ENCODE assay signal across 10 cellular contexts in genomic region chr1:107687846-107688753, GRCh38.
A peak's percentile ranks its signal among the peaks of the same experiment; 100 is the strongest.
DNase-seq lines count a peak whose midpoint lies in the region; ATAC-seq and TF ChIP-seq lines count a peak whose summit lies in the region.
"Had no signal": no experiment of that assay in that cellular context is flagged by ENCODE, and none has a peak within 500 bp of the region (broad histone marks: within the 10 kb centered on the region; RNA-seq: fewer than 3 reads in every experiment).

No MANE protein-coding gene starts in this region.

- TF ChIP-seq CTCF in Peyer's patch (IDR thresholded peaks at IDR 0.05) (no peak), epithelial cell of proximal tubule (conservative IDR thresholded peaks at IDR 0.05; ENCODE audit: low read depth, low read length) (no peak), ovary (IDR thresholded peaks at IDR 0.05) (no peak)

- H3K27me3 ChIP-seq in GM23248 (replicated peaks; ENCODE audit: insufficient read depth) (no peaks in the 10 kb centered on the region), Peyer's patch (no peaks in the 10 kb centered on the region), ovary (no peaks in the 10 kb centered on the region)
- H3K27me3 ChIP-seq: brain microvascular endothelial cell had no signal

- no peaks in the 10 kb centered on the region for H3K36me3 ChIP-seq in GM23248 (ENCODE audit: low read depth)
- no peaks in the 10 kb centered on the region for H3K36me3 ChIP-seq in Peyer's patch
- H3K36me3 ChIP-seq in ovary = no peaks in the 10 kb centered on the region
- H3K36me3 ChIP-seq: brain microvascular endothelial cell had no signal

- H3K79me2 ChIP-seq in GM23248 (ENCODE audit: insufficient read depth) = no peaks in the 10 kb centered on the region

- no peak for ATAC-seq in HG03025 (IDR thresholded peaks at IDR 0.05; ENCODE audit: low FRiP score, unreplicated experiment)

- H3K9me3 ChIP-seq in GM23248 (ENCODE audit: low read depth) (no peaks in the 10 kb centered on the region), Peyer's patch (no peaks in the 10 kb centered on the region), ovary (no peaks in the 10 kb centered on the region)

- no peak for TF ChIP-seq EP300 in ovary (IDR thresholded peaks at IDR 0.05)

- H3K4me3 ChIP-seq in GM23248 = no peak overlapping the region
- H3K4me3 ChIP-seq in Peyer's patch = peak overlapping the region in 3 of 4 donors; percentile 1 to 49 (median 48)
- peak overlapping the region; percentile 63 for H3K4me3 ChIP-seq in epithelial cell of proximal tubule (ENCODE audit: low read depth, low read length)
- H3K4me3 ChIP-seq in ovary = peak overlapping the region; percentile 5

- TF ChIP-seq POLR2A in Peyer's patch (IDR thresholded peaks at IDR 0.05) (peak; percentile 82 to 90), ovary (IDR thresholded peaks at IDR 0.05) (no peak)

- intact Hi-C loops in ovary (cut with DNase I) = no loop called here

- H3K4me1 ChIP-seq in GM23248 (ENCODE audit: insufficient read depth) = peaks cover 2% of the 10 kb centered on the region; the same call in 1 of the 2 replicates
- no peaks in the 10 kb centered on the region for H3K4me1 ChIP-seq in Peyer's patch
- H3K4me1 ChIP-seq in ovary (ENCODE audit: insufficient read depth) = no peaks in the 10 kb centered on the region

- 90 to 93% methylated on average over 9 of the region's 9 CpGs for WGBS in GM23248 (ENCODE audit: low coverage in 1 of 2, low lambda C conversion rate in 2 of 2, missing lambda C conversion rate in 2 of 2), 2 experiments
- WGBS in ovary, 3 donors = 85 to 87% (median 87%) methylated on average over 9 of the region's 9 CpGs

- no peak overlapping the region for H3K9ac ChIP-seq in GM23248

- no peak overlapping the region for H3K27ac ChIP-seq in GM23248
- peak overlapping the region in 2 of 4 donors; percentile 59 to 65 for H3K27ac ChIP-seq in Peyer's patch
- H3K27ac ChIP-seq in ovary = no peak overlapping the region
- H3K27ac ChIP-seq: brain microvascular endothelial cell had no signal

- H3K4me2 ChIP-seq in GM23248 (ENCODE audit: unreplicated experiment) = no peak overlapping the region

- H3F3A ChIP-seq in GM23248 (ENCODE audit: insufficient read depth) = no peaks in the 10 kb centered on the region

- no peak overlapping the region for H2AFZ ChIP-seq in GM23248

- in situ Hi-C loops in GM23248 (cut with MboI) = no loop called here

- no peaks in the 10 kb centered on the region for H3K9me2 ChIP-seq in GM23248 (ENCODE audit: insufficient read depth)

- DNase-seq in GM23248 (peak; percentile 66), Peyer's patch (no peak), epithelial cell of proximal tubule (ENCODE audit: low read depth) (peak; percentile 80), ovary (no peak), DMS53 (lab: John Stamatoyannopoulos, UW) (no peak)
- no peak for DNase-seq in activated T-cell treated with anti-CD3 and anti-CD28 coated beads, Interleukin-2, amount 50 U/mL, for 48 hours
- DNase-seq in activated CD4-positive, alpha-beta T cell treated with anti-CD3 and anti-CD28 coated beads for 48 hours = no peak
- DNase-seq: brain microvascular endothelial cell, C1 segment of cervical spinal cord had no signal

- H4K20me1 ChIP-seq in GM23248 (ENCODE audit: insufficient read depth) = no peaks in the 10 kb centered on the region

Comparison
In these comparisons a context has a peak if more than half of its experiments do, and no peak if none do; other contexts are left out.
1. DNase-seq: peak in GM23248 (single experiment) and epithelial cell of proximal tubule (single experiment); none in Peyer's patch (0 of 3), ovary (0 of 5), activated T-cell treated with anti-CD3 and anti-CD28 coated beads, Interleukin-2, amount 50 U/mL, for 48 hours (0 of 2), activated CD4-positive, alpha-beta T cell treated with anti-CD3 and anti-CD28 coated beads for 48 hours (single experiment) and DMS53 (single experiment).